In the genomic region with DNA sequence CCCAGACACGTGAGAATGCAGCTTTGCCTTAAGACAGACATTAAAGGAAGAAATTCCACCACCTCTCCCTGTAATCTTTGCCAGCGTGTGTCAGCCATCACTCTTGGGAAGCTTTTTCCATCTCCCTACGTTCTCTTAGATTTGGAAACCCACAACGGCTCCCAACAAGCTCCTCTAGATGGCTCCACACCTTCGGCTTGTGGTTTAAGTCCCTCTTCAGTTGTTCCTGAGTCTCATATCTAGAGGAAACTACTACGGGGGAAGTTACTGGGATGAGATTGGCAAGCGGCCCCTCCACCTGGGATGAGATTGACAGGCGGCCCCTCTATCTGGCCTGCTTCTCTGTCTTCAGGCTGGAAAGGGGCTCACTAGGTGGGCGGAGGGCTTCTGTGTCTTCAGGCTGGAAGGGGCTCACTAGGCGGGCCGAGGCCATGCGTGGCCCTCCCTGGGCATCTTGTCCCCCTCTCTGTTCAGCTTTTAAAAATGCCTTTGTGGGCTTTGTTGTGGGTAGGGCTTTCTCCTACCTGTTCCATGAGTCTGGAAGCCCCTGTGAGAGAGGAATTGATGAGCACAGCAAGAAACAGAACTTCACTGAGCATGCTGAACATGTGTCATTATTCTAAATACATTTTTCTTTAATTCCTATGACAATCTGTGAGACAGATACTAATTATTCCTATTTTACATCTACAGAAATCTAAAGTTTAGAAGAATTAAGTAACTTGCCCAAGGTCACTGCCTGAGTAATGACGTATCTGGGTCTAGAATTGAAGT, we compare ENCODE assay signal across 1 cellular context.
TF ChIP-seq lines count a peak whose summit lies in the region.

No MANE protein-coding gene starts in this region.

TF ChIP-seq in HCT116, 20 proteins besides CTCF, POLR2A, EP300 and RAD21 (continued from another document):
- TF ChIP-seq, protein P1, sequence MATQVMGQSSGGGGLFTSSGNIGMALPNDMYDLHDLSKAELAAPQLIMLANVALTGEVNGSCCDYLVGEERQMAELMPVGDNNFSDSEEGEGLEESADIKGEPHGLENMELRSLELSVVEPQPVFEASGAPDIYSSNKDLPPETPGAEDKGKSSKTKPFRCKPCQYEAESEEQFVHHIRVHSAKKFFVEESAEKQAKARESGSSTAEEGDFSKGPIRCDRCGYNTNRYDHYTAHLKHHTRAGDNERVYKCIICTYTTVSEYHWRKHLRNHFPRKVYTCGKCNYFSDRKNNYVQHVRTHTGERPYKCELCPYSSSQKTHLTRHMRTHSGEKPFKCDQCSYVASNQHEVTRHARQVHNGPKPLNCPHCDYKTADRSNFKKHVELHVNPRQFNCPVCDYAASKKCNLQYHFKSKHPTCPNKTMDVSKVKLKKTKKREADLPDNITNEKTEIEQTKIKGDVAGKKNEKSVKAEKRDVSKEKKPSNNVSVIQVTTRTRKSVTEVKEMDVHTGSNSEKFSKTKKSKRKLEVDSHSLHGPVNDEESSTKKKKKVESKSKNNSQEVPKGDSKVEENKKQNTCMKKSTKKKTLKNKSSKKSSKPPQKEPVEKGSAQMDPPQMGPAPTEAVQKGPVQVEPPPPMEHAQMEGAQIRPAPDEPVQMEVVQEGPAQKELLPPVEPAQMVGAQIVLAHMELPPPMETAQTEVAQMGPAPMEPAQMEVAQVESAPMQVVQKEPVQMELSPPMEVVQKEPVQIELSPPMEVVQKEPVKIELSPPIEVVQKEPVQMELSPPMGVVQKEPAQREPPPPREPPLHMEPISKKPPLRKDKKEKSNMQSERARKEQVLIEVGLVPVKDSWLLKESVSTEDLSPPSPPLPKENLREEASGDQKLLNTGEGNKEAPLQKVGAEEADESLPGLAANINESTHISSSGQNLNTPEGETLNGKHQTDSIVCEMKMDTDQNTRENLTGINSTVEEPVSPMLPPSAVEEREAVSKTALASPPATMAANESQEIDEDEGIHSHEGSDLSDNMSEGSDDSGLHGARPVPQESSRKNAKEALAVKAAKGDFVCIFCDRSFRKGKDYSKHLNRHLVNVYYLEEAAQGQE (IDR thresholded peaks at IDR 0.05; ENCODE audit: low read depth) = no peak
- no peak for TF ChIP-seq CEBPB (IDR thresholded peaks at IDR 0.05; ENCODE audit: low read depth)
- no peak for TF ChIP-seq FOSL1 (IDR thresholded peaks at IDR 0.05; ENCODE audit: low read depth)
- no peak for TF ChIP-seq ZFX (IDR thresholded peaks at IDR 0.05)
- no peak for TF ChIP-seq YY1 (IDR thresholded peaks at IDR 0.05; ENCODE audit: extremely low read depth, insufficient replicate concordance, low read depth, low read length)
- no peak for TF ChIP-seq TCF7L2 (IDR thresholded peaks at IDR 0.05; ENCODE audit: borderline replicate concordance, extremely low read depth, insufficient read depth, insufficient read length)
- TF ChIP-seq ZNF274 (IDR thresholded peaks at IDR 0.05; ENCODE audit: low read depth, low read length) = no peak
